In genomic region chr2:109352898-109353689, GRCh38 we compare ENCODE assay signal across 26 cellular contexts.
A peak's percentile ranks its signal among the peaks of the same experiment; 100 is the strongest.
DNase-seq lines count a peak whose midpoint lies in the region; ATAC-seq and TF ChIP-seq lines count a peak whose summit lies in the region.
"Had no signal": no experiment of that assay in that cellular context is flagged by ENCODE, and none has a peak within 500 bp of the region (broad histone marks: within the 10 kb centered on the region; RNA-seq: fewer than 3 reads in every experiment).

No MANE protein-coding gene starts in this region.

- TF ChIP-seq CTCF in psoas muscle (IDR thresholded peaks at IDR 0.05) (no peak), PC-9 (conservative IDR thresholded peaks at IDR 0.05) (no peak)

- H3K36me3 Mint-ChIP-seq in stimulated activated naive B cell treated with anti-CD40 and anti-IgM and Interleukin-4, amounts not matched to agents 10 μg/mL and 1 μg/mL and 100 μg/mL, for 72 hours: no peaks in the 10 kb centered on the region
- H3K36me3 Mint-ChIP-seq: activated naive CD8-positive, alpha-beta T cell treated with anti-CD3 and anti-CD28 coated beads, Interleukin-2, amount 10 ng/mL, durations not matched to agents 7 days and 5 days had no signal

- H3K9me3 ChIP-seq in BLaER1 (peaks cover 9% of the 10 kb centered on the region), psoas muscle (no peaks in the 10 kb centered on the region), PC-9 (ENCODE audit: insufficient read depth, low read depth) (no peaks in the 10 kb centered on the region; the same call in 1 of the 2 replicates)

- H3K9me3 Mint-ChIP-seq in stimulated activated naive B cell treated with anti-CD40 and anti-IgM and Interleukin-4, amounts not matched to agents 10 μg/mL and 1 μg/mL and 100 μg/mL, for 72 hours: peaks cover 0 to 3% of the 10 kb centered on the region in 2 donors
- H3K9me3 Mint-ChIP-seq: activated naive CD8-positive, alpha-beta T cell treated with anti-CD3 and anti-CD28 coated beads, Interleukin-2, amount 10 ng/mL, durations not matched to agents 7 days and 5 days had no signal

- peaks cover 0 to 10% of the 10 kb centered on the region in 2 donors for H3K27me3 Mint-ChIP-seq in stimulated activated naive B cell treated with anti-CD40 and anti-IgM and Interleukin-4, amounts not matched to agents 10 μg/mL and 1 μg/mL and 100 μg/mL, for 72 hours
- H3K27me3 Mint-ChIP-seq: activated naive CD8-positive, alpha-beta T cell treated with anti-CD3 and anti-CD28 coated beads, Interleukin-2, amount 10 ng/mL, durations not matched to agents 7 days and 5 days had no signal

- CTCF ChIA-PET in PC-9 (lab: Charles Lee): no interaction called here

- DNase-seq in NCI-H1694 (lab: John Stamatoyannopoulos, UW): peak; percentile 25
- peak; percentile 27 for DNase-seq in ecto neural progenitor cell (ENCODE audit: low spot score)
- no peak for DNase-seq in psoas muscle
- no peak for DNase-seq in T-helper 1 cell
- DNase-seq in NCI-H510A (lab: John Stamatoyannopoulos, UW): no peak
- no peak for DNase-seq in stimulated activated naive B cell treated with anti-CD40 and anti-IgM and Interleukin-4, amounts not matched to agents 10 μg/mL and 1 μg/mL and 100 μg/mL, for 72 hours
- DNase-seq in PC-9: no peak
- DNase-seq: activated CD4-positive, alpha-beta T cell treated with anti-CD3 and anti-CD28 coated beads, Interleukin-2, amount 50 U/mL, for 4 hours; activated naive CD8-positive, alpha-beta T cell treated with anti-CD3 and anti-CD28 coated beads, Interleukin-2, amount 10 ng/mL, durations not matched to agents 7 days and 5 days; activated T-cell treated with anti-CD3 and anti-CD28 coated beads for 4 hours; C1 segment of cervical spinal cord; caudate nucleus; left lung; MV-4-11; naive B cell; NCI-H1436 treated with DMSO at 0.1 percent for 48 hours; nucleus accumbens; SHP77; stimulated activated CD4-positive, alpha-beta T cell treated with anti-CD3 and anti-CD28 coated beads, Interleukin-15, amount 100 ng/mL, for 24 hours; stimulated activated naive CD8-positive, alpha-beta T cell treated with anti-CD3 and anti-CD28 coated beads, Interleukin-15, Interleukin-2, amounts not matched to agents 100 U/mL and 50 U/mL, for 24 hours; T1000 had no signal

- peak in 3 of 4 donors; percentile 21 to 75 (median 28) for ATAC-seq in psoas muscle
- ATAC-seq in stimulated activated naive B cell treated with anti-CD40 and anti-IgM and Interleukin-4, amounts not matched to agents 10 μg/mL and 1 μg/mL and 100 μg/mL, for 72 hours (replicated peaks): no peak
- ATAC-seq: GM12878; left lung; stimulated activated naive CD8-positive, alpha-beta T cell treated with anti-CD3 and anti-CD28 coated beads, Interleukin-15, Interleukin-2, amounts not matched to agents 100 U/mL and 50 U/mL, for 24 hours; WTC11 had no signal

- no peak overlapping the region for H3K27ac Mint-ChIP-seq in stimulated activated naive B cell treated with anti-CD40 and anti-IgM and Interleukin-4, amounts not matched to agents 10 μg/mL and 1 μg/mL and 100 μg/mL, for 72 hours
- H3K27ac Mint-ChIP-seq: activated naive CD8-positive, alpha-beta T cell treated with anti-CD3 and anti-CD28 coated beads, Interleukin-2, amount 10 ng/mL, durations not matched to agents 7 days and 5 days; naive B cell; WTC11 had no signal

- H3K4me3 Mint-ChIP-seq in stimulated activated naive B cell treated with anti-CD40 and anti-IgM and Interleukin-4, amounts not matched to agents 10 μg/mL and 1 μg/mL and 100 μg/mL, for 72 hours: no peak overlapping the region
- H3K4me3 Mint-ChIP-seq: activated naive CD8-positive, alpha-beta T cell treated with anti-CD3 and anti-CD28 coated beads, Interleukin-2, amount 10 ng/mL, durations not matched to agents 7 days and 5 days; WTC11 had no signal

- 77 to 86% (median 77%) methylated on average over 12 to 14 of the region's 14 CpGs for WGBS in psoas muscle, 3 donors

- H3K9me2 ChIP-seq in PC-9 (ENCODE audit: insufficient read depth): no peaks in the 10 kb centered on the region

- H3K36me3 ChIP-seq in BLaER1: peaks cover 24% of the 10 kb centered on the region
- H3K36me3 ChIP-seq in psoas muscle (ENCODE audit: insufficient read depth in 1 of 2, low read depth in 1 of 2): no peaks in the 10 kb centered on the region
- no peaks in the 10 kb centered on the region for H3K36me3 ChIP-seq in PC-9 (ENCODE audit: low read depth)
- H3K36me3 ChIP-seq: left lung had no signal

- BruUV-seq in PC-9 (replicated peaks; lab: Mats Ljungman, UMichigan): no TSS peak

- peak overlapping the region; percentile 95 for H3K27ac ChIP-seq in BLaER1
- H3K27ac ChIP-seq in psoas muscle: no peak overlapping the region
- H3K27ac ChIP-seq in PC-9: no peak overlapping the region
- H3K27ac ChIP-seq: HL-60, left lung had no signal

- POLR2A ChIA-PET in PC-9 (lab: Charles Lee; ENCODE audit: unreplicated experiment): interaction anchor here (0.6 to 0.7 kb wide), 2 partner anchors 28 to 146 kb away, joined by 3 to 5 read pairs; no protein-coding TSS in a partner anchor

- peak overlapping the region; percentile 97 for H3K4me2 ChIP-seq in BLaER1
- H3K4me2 ChIP-seq in PC-9: no peak overlapping the region

- intact Hi-C loops in psoas muscle (cut with DNase I) (no loop called here), PC-9 (cut with micrococcal nuclease; ENCODE audit: unreplicated experiment) (no loop called here)

- no peaks in the 10 kb centered on the region for H3K79me2 ChIP-seq in PC-9 (ENCODE audit: low read depth)

- no peaks in the 10 kb centered on the region for H4K20me1 ChIP-seq in BLaER1
- H4K20me1 ChIP-seq in PC-9 (ENCODE audit: insufficient read depth): 0 out of 2 replicates have a peak, but pooled peaks cover 4% of the 10 kb centered on the region

- H3K4me1 ChIP-seq in BLaER1: peaks cover 55% of the 10 kb centered on the region
- peaks cover 52% of the 10 kb centered on the region for H3K4me1 ChIP-seq in psoas muscle
- 0 out of 2 replicates have a peak, but pooled peaks cover 8% of the 10 kb centered on the region for H3K4me1 ChIP-seq in PC-9 (replicated peaks; ENCODE audit: insufficient read depth)

- no peak overlapping the region for H3K4me3 ChIP-seq in BLaER1
- H3K4me3 ChIP-seq in psoas muscle: no peak overlapping the region
- H3K4me3 ChIP-seq in PC-9: no peak overlapping the region
- H3K4me3 ChIP-seq: dorsolateral prefrontal cortex, GM12878, left lung had no signal

- H3F3A ChIP-seq in PC-9 (ENCODE audit: insufficient read depth, low read depth): peaks cover 7% of the 10 kb centered on the region

- no peaks in the 10 kb centered on the region for H3K27me3 ChIP-seq in BLaER1
- H3K27me3 ChIP-seq in psoas muscle (ENCODE audit: insufficient read depth in 3 of 3, low read length in 2 of 3): no peaks in the 10 kb centered on the region
- no peaks in the 10 kb centered on the region for H3K27me3 ChIP-seq in PC-9 (ENCODE audit: insufficient read depth, low read depth)
- H3K27me3 ChIP-seq: dorsolateral prefrontal cortex, left lung had no signal

- no peak overlapping the region for H2AFZ ChIP-seq in PC-9

- H3K9ac ChIP-seq in BLaER1: peak overlapping the region; percentile 0; the same call in 1 of the 2 replicates

- H3K4me1 Mint-ChIP-seq in stimulated activated naive B cell treated with anti-CD40 and anti-IgM and Interleukin-4, amounts not matched to agents 10 μg/mL and 1 μg/mL and 100 μg/mL, for 72 hours: peaks cover 17 to 25% of the 10 kb centered on the region in 2 donors

Comparison
In these comparisons a context has a peak if more than half of its experiments do, and no peak if none do; other contexts are left out.
1. DNase-seq: peak in NCI-H1694 (single experiment) and ecto neural progenitor cell (single experiment); none in psoas muscle (0 of 2), T-helper 1 cell (0 of 5), NCI-H510A (single experiment), stimulated activated naive B cell treated with anti-CD40 and anti-IgM and Interleukin-4, amounts not matched to agents 10 μg/mL and 1 μg/mL and 100 μg/mL, for 72 hours (single experiment) and PC-9 (0 of 2).
2. ATAC-seq: peak in psoas muscle (3 of 4); none in stimulated activated naive B cell treated with anti-CD40 and anti-IgM and Interleukin-4, amounts not matched to agents 10 μg/mL and 1 μg/mL and 100 μg/mL, for 72 hours (0 of 2).